8 cellular contexts compared by ENCODE assay signal in genomic region chr1:26321315-26322041, GRCh38. TPM values are rescaled to one million over a fixed set of nuclear protein-coding genes. Genes with fewer than 3 reads are reported as not detected.
DNase-seq lines count a peak whose midpoint lies in the region; ATAC-seq and TF ChIP-seq lines count a peak whose summit lies in the region.

No MANE protein-coding gene starts in this region.

- H3K4me1 Mint-ChIP-seq in IgD-negative memory B cell: peaks cover 18 to 31% (median 19%) of the 10 kb centered on the region in 3 donors
- peaks cover 35 to 39% of the 10 kb centered on the region in 2 donors for H3K4me1 Mint-ChIP-seq in natural killer cell treated with Interleukin-12 subunit alpha and Interleukin-12 subunit beta and Interleukin-15 and Interleukin-18, amount 100 ng/mL, for 72 hours (ENCODE audit: low read depth in 2 of 2)
- peaks cover 62% of the 10 kb centered on the region for H3K4me1 Mint-ChIP-seq in stimulated activated effector memory CD8-positive, alpha-beta T cell treated with anti-CD3 and anti-CD28 coated beads, Interleukin-12 subunit alpha, Interleukin-12 subunit beta, amount 100 ng/mL, for 72 hours

- ATAC-seq in natural killer cell treated with Interleukin-12 subunit alpha and Interleukin-12 subunit beta and Interleukin-15 and Interleukin-18, amount 100 ng/mL, for 72 hours: peak; percentile 88 to 89
- ATAC-seq in stimulated activated effector memory CD8-positive, alpha-beta T cell treated with anti-CD3 and anti-CD28 coated beads, Interleukin-12 subunit alpha, Interleukin-12 subunit beta, amount 100 ng/mL, for 72 hours: peak; percentile 78

- no peaks in the 10 kb centered on the region for H3K9me3 Mint-ChIP-seq in IgD-negative memory B cell
- no peaks in the 10 kb centered on the region for H3K9me3 Mint-ChIP-seq in natural killer cell treated with Interleukin-12 subunit alpha and Interleukin-12 subunit beta and Interleukin-15 and Interleukin-18, amount 100 ng/mL, for 72 hours
- H3K9me3 Mint-ChIP-seq in stimulated activated effector memory CD8-positive, alpha-beta T cell treated with anti-CD3 and anti-CD28 coated beads, Interleukin-12 subunit alpha, Interleukin-12 subunit beta, amount 100 ng/mL, for 72 hours: no peaks in the 10 kb centered on the region

- H3K27ac Mint-ChIP-seq in IgD-negative memory B cell: peak overlapping the region in 2 of 3 donors; percentile 59 to 94
- H3K27ac Mint-ChIP-seq in natural killer cell treated with Interleukin-12 subunit alpha and Interleukin-12 subunit beta and Interleukin-15 and Interleukin-18, amount 100 ng/mL, for 72 hours: peak overlapping the region; percentile 36 to 64
- peak overlapping the region; percentile 73 for H3K27ac Mint-ChIP-seq in stimulated activated effector memory CD8-positive, alpha-beta T cell treated with anti-CD3 and anti-CD28 coated beads, Interleukin-12 subunit alpha, Interleukin-12 subunit beta, amount 100 ng/mL, for 72 hours

- no peaks in the 10 kb centered on the region for H3K27me3 Mint-ChIP-seq in IgD-negative memory B cell
- no peaks in the 10 kb centered on the region for H3K27me3 Mint-ChIP-seq in natural killer cell treated with Interleukin-12 subunit alpha and Interleukin-12 subunit beta and Interleukin-15 and Interleukin-18, amount 100 ng/mL, for 72 hours

- peak; percentile 94 for TF ChIP-seq CTCF in 22Rv1 (IDR thresholded peaks at IDR 0.05)
- TF ChIP-seq CTCF in GM13976 (IDR thresholded peaks at IDR 0.05; ENCODE audit: borderline replicate concordance, control extremely low read depth, extremely low read depth, insufficient read depth, missing control alignments): peak; percentile 95
- peak; percentile 79 to 95 (median 92) for TF ChIP-seq CTCF in Peyer's patch (IDR thresholded peaks at IDR 0.05)
- TF ChIP-seq CTCF in esophagus squamous epithelium (IDR thresholded peaks at IDR 0.05): peak; percentile 80 to 97 (median 93)

- no peaks in the 10 kb centered on the region for H3K9me3 ChIP-seq in Peyer's patch
- H3K9me3 ChIP-seq in esophagus squamous epithelium: no peaks in the 10 kb centered on the region

- peaks cover 0 to 12% (median 0%) of the 10 kb centered on the region in 3 donors for H3K36me3 ChIP-seq in Peyer's patch
- H3K36me3 ChIP-seq in esophagus squamous epithelium: peaks cover 0 to 69% (median 8%) of the 10 kb centered on the region in 3 donors

- intact Hi-C loops in esophagus squamous epithelium (cut with DNase I): loop anchor here (5.0 kb wide), 1 partner anchor 39 kb away; the partner anchor contains the start of gene SH3BGRL3

- H3K4me3 ChIP-seq in Peyer's patch: peak overlapping the region in 1 of 4 donors; percentile 60
- no peak overlapping the region for H3K4me3 ChIP-seq in esophagus squamous epithelium

- no peak for TF ChIP-seq POLR2A in Peyer's patch (IDR thresholded peaks at IDR 0.05)
- no peak for TF ChIP-seq POLR2A in esophagus squamous epithelium (IDR thresholded peaks at IDR 0.05)

- H3K4me1 ChIP-seq in Peyer's patch: peaks cover 0 to 26% (median 17%) of the 10 kb centered on the region in 4 donors
- peaks cover 0 to 34% (median 10%) of the 10 kb centered on the region in 3 donors for H3K4me1 ChIP-seq in esophagus squamous epithelium

- in situ Hi-C loops in GM13976 (cut with MboI; ENCODE audit: low sequenced_read_pairs, unreplicated experiment): loop anchor here (5.0 kb wide), 1 partner anchor 39 kb away; the partner anchor contains the start of gene SH3BGRL3

- 12 to 15% methylated on average over 10 to 11 of the region's 16 CpGs for WGBS in esophagus squamous epithelium, 2 donors

- peaks cover 20% of the 10 kb centered on the region for H3K36me3 Mint-ChIP-seq in IgD-negative memory B cell
- H3K36me3 Mint-ChIP-seq in natural killer cell treated with Interleukin-12 subunit alpha and Interleukin-12 subunit beta and Interleukin-15 and Interleukin-18, amount 100 ng/mL, for 72 hours: no peaks in the 10 kb centered on the region
- peaks cover 70% of the 10 kb centered on the region for H3K36me3 Mint-ChIP-seq in stimulated activated effector memory CD8-positive, alpha-beta T cell treated with anti-CD3 and anti-CD28 coated beads, Interleukin-12 subunit alpha, Interleukin-12 subunit beta, amount 100 ng/mL, for 72 hours

- peak overlapping the region; percentile 82 to 100 (median 96) for H3K4me3 Mint-ChIP-seq in IgD-negative memory B cell
- H3K4me3 Mint-ChIP-seq in natural killer cell treated with Interleukin-12 subunit alpha and Interleukin-12 subunit beta and Interleukin-15 and Interleukin-18, amount 100 ng/mL, for 72 hours: peak overlapping the region; percentile 66
- H3K4me3 Mint-ChIP-seq in stimulated activated effector memory CD8-positive, alpha-beta T cell treated with anti-CD3 and anti-CD28 coated beads, Interleukin-12 subunit alpha, Interleukin-12 subunit beta, amount 100 ng/mL, for 72 hours: peak overlapping the region; percentile 98

- H3K27me3 ChIP-seq in Peyer's patch (no peaks in the 10 kb centered on the region), esophagus squamous epithelium (peaks cover 0 to 4% (median 0%) of the 10 kb centered on the region in 4 donors)

- DNase-seq in GM13976 (ENCODE audit: low spot score) (peak; percentile 90), Peyer's patch (peak; percentile 91 to 98 (median 98)), esophagus squamous epithelium (lab: John Stamatoyannopoulos, UW) (peak; percentile 68)
- DNase-seq in activated T-cell treated with anti-CD3 and anti-CD28 coated beads, Interleukin-2, amount 50 U/mL, for 1 hour: peak; percentile 98
- DNase-seq in natural killer cell treated with Interleukin-12 subunit alpha and Interleukin-12 subunit beta and Interleukin-15 and Interleukin-18, amount 100 ng/mL, for 72 hours (ENCODE audit: low spot score): peak; percentile 90
- peak; percentile 98 to 99 for DNase-seq in stimulated activated effector memory CD8-positive, alpha-beta T cell treated with anti-CD3 and anti-CD28 coated beads, Interleukin-12 subunit alpha, Interleukin-12 subunit beta, amount 100 ng/mL, for 72 hours (ENCODE audit: low spot score in 2 of 2)

- no peak overlapping the region for H3K27ac ChIP-seq in 22Rv1
- peak overlapping the region in 3 of 4 donors; percentile 11 to 90 (median 21) for H3K27ac ChIP-seq in Peyer's patch
- H3K27ac ChIP-seq in esophagus squamous epithelium: peak overlapping the region in 3 of 4 donors; percentile 0 to 21 (median 17)

RNA-seq across cellular contexts. Expression of gene CD52, which starts 3.7 kb away (rescaled TPM):
- 10,525 TPM for polyA plus RNA-seq in IgD-negative memory B cell
- total RNA-seq in Peyer's patch: 100 to 1,000 TPM in 1 of 4 donors, 10 to 100 TPM in 1, 1 to 10 TPM in 2; 4.7 to 135 (median 13.6) TPM
- total RNA-seq in esophagus squamous epithelium: 10 to 100 TPM in 2 of 4 donors, 1 to 10 TPM in 2; 1.9 to 22.1 (median 9.4) TPM
- 10 to 100 TPM in 1 of 2 donors, 1 to 10 TPM in 1; 8.1 to 17.2 TPM for total RNA-seq in natural killer cell treated with Interleukin-12 subunit alpha and Interleukin-12 subunit beta and Interleukin-15 and Interleukin-18, amount 100 ng/mL, for 72 hours

RNA-seq across cellular contexts. Expression of gene UBXN11, which starts 15.0 kb away (rescaled TPM):
- 11.2 TPM for polyA plus RNA-seq in IgD-negative memory B cell
- total RNA-seq in Peyer's patch: 10 to 100 TPM in 3 of 4 donors, 1 to 10 TPM in 1; 3.9 to 68.5 (median 18.2) TPM
- total RNA-seq in esophagus squamous epithelium: 1 to 10 TPM; 3.2 to 9.2 (median 3.7) TPM
- total RNA-seq in natural killer cell treated with Interleukin-12 subunit alpha and Interleukin-12 subunit beta and Interleukin-15 and Interleukin-18, amount 100 ng/mL, for 72 hours: 10 to 100 TPM in 1 of 2 donors, 1 to 10 TPM in 1; 9.9 to 24.8 TPM

RNA-seq across cellular contexts. Expression of gene CRYBG2, which starts 32.5 kb away (rescaled TPM):
- 3.1 TPM for polyA plus RNA-seq in IgD-negative memory B cell
- total RNA-seq in Peyer's patch (10 to 100 TPM in 3 of 4 donors, not detected in 1; 42.0 to 51.9 (median 51.8) TPM), esophagus squamous epithelium (100 to 1,000 TPM in 3 of 4 donors, 10 to 100 TPM in 1; 35.8 to 305 (median 122) TPM)
- total RNA-seq in natural killer cell treated with Interleukin-12 subunit alpha and Interleukin-12 subunit beta and Interleukin-15 and Interleukin-18, amount 100 ng/mL, for 72 hours: under 1 TPM in 1 of 2 donors, not detected in 1; 0.95 TPM

RNA-seq across cellular contexts. Expression of gene SH3BGRL3, which starts 41.6 kb away (rescaled TPM):
- polyA plus RNA-seq in IgD-negative memory B cell: 1,152 TPM
- total RNA-seq in Peyer's patch: 10 to 100 TPM; 62.7 to 91.8 (median 89.6) TPM
- 100 to 1,000 TPM in 2 of 4 donors, 10 to 100 TPM in 2; 76.9 to 163 (median 106) TPM for total RNA-seq in esophagus squamous epithelium
- total RNA-seq in natural killer cell treated with Interleukin-12 subunit alpha and Interleukin-12 subunit beta and Interleukin-15 and Interleukin-18, amount 100 ng/mL, for 72 hours: 100 to 1,000 TPM; 203 to 249 TPM

RNA-seq across cellular contexts. Expression of gene ZNF683, which starts 51.1 kb away (rescaled TPM):
- polyA plus RNA-seq in IgD-negative memory B cell: 8.8 TPM
- total RNA-seq in Peyer's patch: not detected
- total RNA-seq in esophagus squamous epithelium: under 1 TPM in 2 of 4 donors, not detected in 2; 0.26 to 0.95 TPM
- total RNA-seq in natural killer cell treated with Interleukin-12 subunit alpha and Interleukin-12 subunit beta and Interleukin-15 and Interleukin-18, amount 100 ng/mL, for 72 hours: not detected
